9 cellular contexts compared by ENCODE assay signal in genomic region chr4:99300934-99301333, GRCh38. TPM values are rescaled to one million over a fixed set of nuclear protein-coding genes. Genes with fewer than 3 reads are reported as not detected.
DNase-seq lines count a peak whose midpoint lies in the region; ATAC-seq and TF ChIP-seq lines count a peak whose summit lies in the region.
"Had no signal": no experiment of that assay in that cellular context is flagged by ENCODE, and none has a peak within 500 bp of the region (broad histone marks: within the 10 kb centered on the region; RNA-seq: fewer than 3 reads in every experiment).

No MANE protein-coding gene starts in this region.

- TF ChIP-seq EP300 in gastroesophageal sphincter (IDR thresholded peaks at IDR 0.05) = no peak

- H3K9me3 ChIP-seq in gastroesophageal sphincter = no peaks in the 10 kb centered on the region
- no peaks in the 10 kb centered on the region for H3K9me3 ChIP-seq in prostate gland

- ATAC-seq in gastroesophageal sphincter (peak; percentile 93), HG03280 (IDR thresholded peaks at IDR 0.05; ENCODE audit: unreplicated experiment) (no peak), GM19395 (IDR thresholded peaks at IDR 0.05; ENCODE audit: unreplicated experiment) (no peak)

- DNase-seq in Daoy (ENCODE audit: low read depth) (peak; percentile 5), OCI-M1 (lab: John Stamatoyannopoulos, UW) (peak; percentile 1), prostate gland (ENCODE audit: low spot score) (peak; percentile 91)
- DNase-seq in activated CD8-positive, alpha-beta memory T cell treated with anti-CD3 and anti-CD28 coated beads, Interleukin-2, amount 50 U/mL, for 48 hours = no peak
- no peak for DNase-seq in stimulated activated naive CD4-positive, alpha-beta T cell treated with Interleukin-2 at 50 U/mL for 16 hours (lab: John Stamatoyannopoulos, UW)
- DNase-seq: central memory CD4-positive, alpha-beta T cell had no signal

- H3K36me3 ChIP-seq in gastroesophageal sphincter (no peaks in the 10 kb centered on the region), prostate gland (no peaks in the 10 kb centered on the region)

- H3K4me3 ChIP-seq in gastroesophageal sphincter (no peak overlapping the region), prostate gland (no peak overlapping the region)

- intact Hi-C loops in prostate gland (cut with DNase I) = loop anchor here (5.0 kb wide), 2 partner anchors 99 to 101 kb away; no protein-coding TSS in a partner anchor

- H3K27ac ChIP-seq in gastroesophageal sphincter (peak overlapping the region; percentile 79 to 98 (median 82)), prostate gland (peak overlapping the region in 1 of 2 donors; percentile 26)

- TF ChIP-seq POLR2A in gastroesophageal sphincter (IDR thresholded peaks at IDR 0.05) (no peak), prostate gland (IDR thresholded peaks at IDR 0.05) (no peak)

- H3K4me1 ChIP-seq in gastroesophageal sphincter = peaks cover 10 to 18% (median 14%) of the 10 kb centered on the region in 3 donors
- no peaks in the 10 kb centered on the region for H3K4me1 ChIP-seq in prostate gland (replicated peaks)

- H3K27me3 ChIP-seq in gastroesophageal sphincter = no peaks in the 10 kb centered on the region
- no peaks in the 10 kb centered on the region for H3K27me3 ChIP-seq in prostate gland (replicated peaks; ENCODE audit: insufficient read depth)

- WGBS in gastroesophageal sphincter (ENCODE audit: low coverage in 1 of 2), 2 donors = 12 to 17% methylated on average over 4 of the region's 4 CpGs
- WGBS in prostate gland = 29% methylated on average over 4 of the region's 4 CpGs

- TF ChIP-seq CTCF in gastroesophageal sphincter (IDR thresholded peaks at IDR 0.05) (no peak), prostate gland (IDR thresholded peaks at IDR 0.05) (no peak)

RNA-seq across cellular contexts. Expression of gene ADH1A, which starts 10.1 kb away (rescaled TPM):
- not detected in 2 replicates for total RNA-seq in Daoy (2014; rRNA removed; shearing (Covaris generic))
- total RNA-seq in gastroesophageal sphincter (1 to 10 TPM in 1 of 4 donors, under 1 TPM in 1, not detected in 2; 0.54 to 1.4 TPM), prostate gland (under 1 TPM in 1 of 2 donors, not detected in 1; 0.40 TPM)

RNA-seq across cellular contexts. Expression of gene ADH1B, which starts 20.3 kb away (rescaled TPM):
- not detected in 2 replicates for total RNA-seq in Daoy (2014; rRNA removed; shearing (Covaris generic))
- total RNA-seq in gastroesophageal sphincter (100 to 1,000 TPM; 224 to 714 (median 463) TPM), prostate gland (10 to 100 TPM; 12.8 to 17.3 TPM)

RNA-seq across cellular contexts. Expression of gene ADH1C, which starts 51.6 kb away (rescaled TPM):
- total RNA-seq in Daoy (2014; rRNA removed; shearing (Covaris generic)) = not detected in 2 replicates
- total RNA-seq in gastroesophageal sphincter (10 to 100 TPM in 1 of 4 donors, 1 to 10 TPM in 3; 2.6 to 11.3 (median 7.2) TPM), prostate gland (10 to 100 TPM in 1 of 2 donors, 1 to 10 TPM in 1; 1.7 to 14.5 TPM)

Comparison
In these comparisons a context has a peak if more than half of its experiments do, and no peak if none do; other contexts are left out.
1. DNase-seq: peak in Daoy (single experiment), OCI-M1 (single experiment) and prostate gland (single experiment); none in activated CD8-positive, alpha-beta memory T cell treated with anti-CD3 and anti-CD28 coated beads, Interleukin-2, amount 50 U/mL, for 48 hours (single experiment) and stimulated activated naive CD4-positive, alpha-beta T cell treated with Interleukin-2 at 50 U/mL for 16 hours (single experiment).
2. RNA of gene ADH1B, which starts 20.3 kb away (total RNA-seq): 224 to 714 TPM in gastroesophageal sphincter and 12.8 to 17.3 TPM in prostate gland; not detected in Daoy; every median in the first group is over 10 times any median in the second.